In the genomic region with DNA sequence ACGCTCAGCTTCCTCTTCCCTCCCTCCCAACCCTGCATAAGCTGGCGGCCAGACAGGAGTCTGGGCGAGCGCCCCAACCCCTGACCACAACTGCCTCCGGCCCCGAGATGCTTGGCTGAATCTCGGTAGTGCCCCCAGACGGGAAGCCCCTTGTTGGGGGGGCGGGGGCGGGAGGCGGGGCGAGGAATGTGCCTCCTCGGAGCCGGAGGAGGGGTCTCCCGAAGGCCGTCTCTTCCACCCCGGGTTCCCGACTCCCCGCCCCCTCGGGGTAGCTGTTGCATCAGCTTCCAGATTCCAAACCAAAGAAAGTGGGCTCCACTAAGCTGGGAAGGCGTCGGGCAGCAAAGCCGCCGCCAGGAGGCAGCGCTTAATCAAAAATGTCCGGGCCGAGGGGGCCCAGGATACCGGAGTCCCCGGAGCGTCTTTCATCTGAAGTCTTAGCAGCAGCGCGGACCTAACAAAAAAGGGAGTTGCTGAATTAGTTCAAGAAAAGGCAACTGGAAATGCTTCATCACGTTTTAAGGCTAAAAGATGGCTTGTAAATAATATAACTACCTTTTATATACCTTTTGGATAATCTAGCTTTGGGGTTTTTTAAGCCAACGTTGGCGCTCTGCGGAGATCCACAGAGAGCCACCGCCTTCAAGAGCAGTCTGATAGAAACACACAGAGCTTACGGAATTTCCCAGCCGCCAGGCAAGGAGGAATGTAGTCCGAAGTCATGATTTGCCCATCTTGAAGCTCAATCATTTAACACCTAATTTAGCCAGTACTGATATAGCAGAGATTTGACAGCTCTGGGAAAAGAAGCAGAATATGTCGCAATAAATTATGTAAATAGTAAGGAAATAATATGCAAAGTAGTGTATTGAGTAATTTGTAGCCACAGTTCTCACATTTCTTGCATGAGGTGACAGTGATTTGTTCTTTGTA, we compare ENCODE assay signal across 8 cellular contexts. TPM values are rescaled to one million over a fixed set of nuclear protein-coding genes. Genes with fewer than 3 reads are reported as not detected.
DNase-seq lines count a peak whose midpoint lies in the region; ATAC-seq, FAIRE-seq and TF ChIP-seq lines count a peak whose summit lies in the region.

No MANE protein-coding gene starts in this region.

- peak; percentile 94 to 97 for TF ChIP-seq RAD21 in H1 (IDR thresholded peaks at IDR 0.05 in 1 of 2, conservative IDR thresholded peaks at IDR 0.05 in 1 of 2; ENCODE audit: low read depth in 2 of 2, low read length in 2 of 2)

- peak overlapping the region; percentile 96 for H2BK5ac ChIP-seq in H1 (ENCODE audit: low read depth, low read length)

- peak overlapping the region; percentile 99 for H4K91ac ChIP-seq in H1 (replicated peaks; ENCODE audit: insufficient read length, low read length)

- peak overlapping the region; percentile 89 to 90 for H3K4me2 ChIP-seq in H1 (ENCODE audit: insufficient read depth in 1 of 2, low read depth in 2 of 2, low read length in 2 of 2)

- no peak overlapping the region for H3K27ac Mint-ChIP-seq in activated CD8-positive, alpha-beta T cell treated with anti-CD3 and anti-CD28 coated beads, Interleukin-2, amount 10 ng/mL, durations not matched to agents 7 days and 5 days
- peak overlapping the region; percentile 79 for H3K27ac Mint-ChIP-seq in mesothelial cell of epicardium

- peak overlapping the region; percentile 89 for H3K56ac ChIP-seq in H1 (replicated peaks; ENCODE audit: insufficient read length, low read depth, low read length)

- peak overlapping the region; percentile 26; the same call in 1 of the 2 replicates for H2AFZ ChIP-seq in H1 (ENCODE audit: low read length)

- H3K4ac ChIP-seq in H1 (replicated peaks; ENCODE audit: insufficient read length, low read depth, low read length): peak overlapping the region; percentile 96

- peak in 1 of 2 experiments; percentile 53; a peak in 2 of 3 replicates for TF ChIP-seq POLR2A in H1 (IDR thresholded peaks at IDR 0.05; ENCODE audit: control extremely low read depth in 1 of 2, low read depth in 2 of 2, low read length in 2 of 2)

- TF ChIP-seq EP300 in H1 (IDR thresholded peaks at IDR 0.05; ENCODE audit: borderline replicate concordance in 1 of 2, low read depth in 2 of 2, low read length in 2 of 2): peak in 1 of 2 experiments; percentile 87; a peak in 1 of 3 replicates

- peaks cover 32% of the 10 kb centered on the region for H3K4me1 Mint-ChIP-seq in activated CD8-positive, alpha-beta T cell treated with anti-CD3 and anti-CD28 coated beads, Interleukin-2, amount 10 ng/mL, durations not matched to agents 7 days and 5 days (ENCODE audit: low read depth)
- peaks cover 41% of the 10 kb centered on the region for H3K4me1 Mint-ChIP-seq in mesothelial cell of epicardium

- H4K8ac ChIP-seq in H1 (ENCODE audit: extremely low read depth, insufficient read depth, low read length): peak overlapping the region; percentile 99

- H3K4me3 Mint-ChIP-seq in activated CD8-positive, alpha-beta T cell treated with anti-CD3 and anti-CD28 coated beads, Interleukin-2, amount 10 ng/mL, durations not matched to agents 7 days and 5 days: peak overlapping the region; percentile 39
- H3K4me3 Mint-ChIP-seq in mesothelial cell of epicardium: peak overlapping the region; percentile 58

- peak overlapping the region; percentile 95 for H3K27ac ChIP-seq in H1 (ENCODE audit: low read depth, low read length)

- H3K27me3 Mint-ChIP-seq in activated CD8-positive, alpha-beta T cell treated with anti-CD3 and anti-CD28 coated beads, Interleukin-2, amount 10 ng/mL, durations not matched to agents 7 days and 5 days (ENCODE audit: low read depth): peaks cover 24% of the 10 kb centered on the region
- no peaks in the 10 kb centered on the region for H3K27me3 Mint-ChIP-seq in mesothelial cell of epicardium (ENCODE audit: low read depth)

- peak overlapping the region; percentile 64 for H4K5ac ChIP-seq in H1 (ENCODE audit: insufficient read length, low read depth, low read length)

- no peak overlapping the region for H2BK15ac ChIP-seq in H1 (ENCODE audit: low read length)

- H3K79me2 ChIP-seq in H1 (ENCODE audit: control insufficient read depth in 1 of 2, insufficient read depth in 2 of 2, low read length in 2 of 2): no peaks in the 10 kb centered on the region

- WGBS in H1 (ENCODE audit: extremely low coverage in 1 of 2, insufficient coverage in 1 of 2, insufficient read length in 1 of 2, insufficient replicate concordance in 2 of 2, low coverage in 1 of 2, low lambda C conversion rate in 2 of 2, missing lambda C conversion rate in 1 of 2), 2 experiments: 5% methylated on average over 34 of the region's 41 CpGs; no CpG with 5 or more reads in 1 of the 2 experiments

- TF ChIP-seq CTCF in H1 (IDR thresholded peaks at IDR 0.05; ENCODE audit: control extremely low read depth in 1 of 3, insufficient read depth in 1 of 3, low read depth in 1 of 3, low read length in 3 of 3) (peak; percentile 76 to 97 (median 79)), mesothelial cell of epicardium (IDR thresholded peaks at IDR 0.05; ENCODE audit: unreplicated experiment) (peak; percentile 78)

- H3K79me1 ChIP-seq in H1 (ENCODE audit: low read depth, low read length): no peaks in the 10 kb centered on the region

- H4K20me1 ChIP-seq in H1 (replicated peaks in 1 of 2; ENCODE audit: control insufficient read depth in 1 of 2, insufficient read depth in 2 of 2, low read length in 2 of 2): no peaks in the 10 kb centered on the region

- no peak for FAIRE-seq in H1 (lab: Jason Lieb, UNC)

- H3K9ac ChIP-seq in H1 (replicated peaks in 1 of 4; ENCODE audit: extremely low read depth in 1 of 4, low read depth in 3 of 4, low read length in 3 of 4): peak overlapping the region; percentile 63 to 93 (median 88)

- DNase-seq in DMS114 treated with DMSO at 0.1 percent for 48 hours (lab: John Stamatoyannopoulos, UW; ENCODE audit: unreplicated experiment) (peak; percentile 51), NCI-H1092 (lab: John Stamatoyannopoulos, UW) (peak; percentile 23), H1 (ENCODE audit: low read depth in 1 of 2, low spot score in 2 of 2) (peak; percentile 92 to 95), mesothelial cell of epicardium (ENCODE audit: low spot score in 2 of 2, unreplicated experiment in 2 of 2) (peak; percentile 66 to 85), NCI-H128 (lab: John Stamatoyannopoulos, UW; ENCODE audit: unreplicated experiment) (no peak)
- peak; percentile 79 for DNase-seq in activated CD8-positive, alpha-beta T cell treated with anti-CD3 and anti-CD28 coated beads, Interleukin-2, amount 10 ng/mL, durations not matched to agents 7 days and 5 days
- DNase-seq in stimulated activated CD8-positive, alpha-beta memory T cell treated with anti-CD3 and anti-CD28 coated beads, Interleukin-15, amount 100 ng/mL, for 48 hours (ENCODE audit: low read depth in 2 of 2): peak; percentile 36 to 57

- peaks cover 12% of the 10 kb centered on the region for H3K23me2 ChIP-seq in H1 (ENCODE audit: low read depth, low read length)

- H3K4me3 ChIP-seq in H1 (ENCODE audit: extremely low read depth in 1 of 4, insufficient read depth in 2 of 4, low read depth in 3 of 4, low read length in 4 of 4): peak overlapping the region; percentile 57 to 94 (median 76)

- H3K23ac ChIP-seq in H1 (ENCODE audit: insufficient read length): no peak overlapping the region

- peak overlapping the region; percentile 68 for H2BK120ac ChIP-seq in H1 (replicated peaks; ENCODE audit: low read depth, low read length)

- peaks cover 16 to 26% (median 20%) of the 10 kb centered on the region in 4 experiments for H3K4me1 ChIP-seq in H1 (replicated peaks in 1 of 4; ENCODE audit: control insufficient read depth in 3 of 4, insufficient read depth in 4 of 4, low read length in 3 of 4)

- peak overlapping the region; percentile 98 for H3K18ac ChIP-seq in H1 (ENCODE audit: extremely low read depth, low read length)

- H2BK12ac ChIP-seq in H1 (ENCODE audit: low read depth, low read length): peak overlapping the region; percentile 97; the same call in 1 of the 2 replicates

- no peaks in the 10 kb centered on the region for H3K9me3 Mint-ChIP-seq in activated CD8-positive, alpha-beta T cell treated with anti-CD3 and anti-CD28 coated beads, Interleukin-2, amount 10 ng/mL, durations not matched to agents 7 days and 5 days (ENCODE audit: insufficient read depth)
- H3K9me3 Mint-ChIP-seq in mesothelial cell of epicardium: no peaks in the 10 kb centered on the region

- CTCF ChIA-PET in activated CD8-positive, alpha-beta T cell treated with anti-CD3 and anti-CD28 coated beads, Interleukin-2, amount 10 ng/mL, durations not matched to agents 7 days and 5 days (lab: Charles Lee): interaction anchor here (0.7 to 23.8 kb wide), 42 partner anchors 9 to 1088 kb away, joined by 3 to 590 read pairs (median 6); partner anchors contain the start of genes CDH24, DAD1, HAUS4 and LRP10
- CTCF ChIA-PET in H1 (lab: Charles Lee; ENCODE audit: partially characterized antibody): interaction anchor here (0.6 to 53.1 kb wide), 28 partner anchors 10 to 708 kb away, joined by 3 to 1562 read pairs (median 4); partner anchors contain the start of genes HAUS4, LRP10, MMP14 and OXA1L

- ATAC-seq in GM21619 (IDR thresholded peaks at IDR 0.05; ENCODE audit: unreplicated experiment): peak; percentile 43
- peak; percentile 89 for ATAC-seq in activated CD8-positive, alpha-beta T cell treated with anti-CD3 and anti-CD28 coated beads, Interleukin-2, amount 10 ng/mL, durations not matched to agents 7 days and 5 days

- POLR2A ChIA-PET in activated CD8-positive, alpha-beta T cell treated with anti-CD3 and anti-CD28 coated beads, Interleukin-2, amount 10 ng/mL, durations not matched to agents 7 days and 5 days (lab: Charles Lee): interaction anchor here (0.9 to 1.3 kb wide), 2 partner anchors 30 to 48 kb away, joined by 3 to 8 read pairs; no protein-coding TSS in a partner anchor
- POLR2A ChIA-PET in H1 (lab: Charles Lee; ENCODE audit: partially characterized antibody): interaction anchor here (0.6 to 7.1 kb wide), 35 partner anchors 9 to 274 kb away, joined by 3 to 136 read pairs (median 5); partner anchors contain the start of genes AJUBA, LRP10, MMP14 and OXA1L

- H3K36me3 Mint-ChIP-seq in activated CD8-positive, alpha-beta T cell treated with anti-CD3 and anti-CD28 coated beads, Interleukin-2, amount 10 ng/mL, durations not matched to agents 7 days and 5 days (ENCODE audit: low read depth): no peaks in the 10 kb centered on the region
- no peaks in the 10 kb centered on the region for H3K36me3 Mint-ChIP-seq in mesothelial cell of epicardium

- H2BK20ac ChIP-seq in H1 (ENCODE audit: low read length): peak overlapping the region; percentile 86; the same call in 1 of the 2 replicates

- H3K14ac ChIP-seq in H1 (ENCODE audit: insufficient read length): peak overlapping the region; percentile 57

- H2AK5ac ChIP-seq in H1 (ENCODE audit: low read depth, low read length): 0 out of 2 replicates have a peak overlapping the region, but pooled peaks have one; percentile 30

- no peaks in the 10 kb centered on the region for H3K36me3 ChIP-seq in H1 (ENCODE audit: control insufficient read depth in 2 of 4, insufficient read depth in 4 of 4, low read length in 3 of 4)

- H3K9me3 ChIP-seq in H1 (ENCODE audit: insufficient read depth in 2 of 2, low read depth in 1 of 2, low read length in 1 of 2): no peaks in the 10 kb centered on the region

- H3K27me3 ChIP-seq in H1 (replicated peaks in 1 of 4; ENCODE audit: control insufficient read depth in 3 of 4, extremely low read depth in 1 of 4, insufficient read depth in 3 of 4, low read length in 3 of 4): no peaks in the 10 kb centered on the region

RNA-seq across cellular contexts. Expression of gene MRPL52, which starts 6.8 kb away (rescaled TPM):
- total RNA-seq in activated CD8-positive, alpha-beta T cell treated with anti-CD3 and anti-CD28 coated beads, Interleukin-2, amount 10 ng/mL, durations not matched to agents 7 days and 5 days: 10 to 100 TPM; 93.9 to 97.3 TPM
- total RNA-seq in H1 (2021; fragmentation: NEBNext Ultra II Directional; extraction: Animal tissue kit (Norgen Biotek cat#: 25700)): 172 and 176 TPM in 2 replicates
- 70.5 and 109 TPM in 2 replicates for polyA plus RNA-seq in H1 (2011; rRNA removed)
- polyA plus RNA-seq in H1 (2011; cell fraction: cytosol; rRNA removed): 108 TPM
- polyA plus RNA-seq in H1 (2011; cell fraction: nucleus; rRNA removed): 74.0 TPM
- polyA plus RNA-seq in H1 (2012, experiment 1 of 2): 186 to 208 TPM (median 197 TPM) in 4 replicates
- polyA plus RNA-seq in H1 (2012, experiment 2 of 2): 516 TPM
- 328 TPM for polyA plus RNA-seq in H1 (2013, experiment 1 of 2)
- 334 TPM for polyA plus RNA-seq in H1 (2013, experiment 2 of 2)
- 9.8 and 12.4 TPM in 2 replicates for polyA minus RNA-seq in H1 (2011; rRNA and poly(A)+ RNA removed)
- 41.0 TPM for polyA minus RNA-seq in H1 (2011; cell fraction: cytosol; rRNA and poly(A)+ RNA removed)
- polyA minus RNA-seq in H1 (2011; cell fraction: nucleus; rRNA and poly(A)+ RNA removed): 34.9 TPM
- total RNA-seq in mesothelial cell of epicardium: 67.4 to 77.0 TPM (median 74.4 TPM) in 3 replicates

RNA-seq across cellular contexts. Expression of gene SLC7A7, which starts 7.7 kb away (rescaled TPM):
- total RNA-seq in activated CD8-positive, alpha-beta T cell treated with anti-CD3 and anti-CD28 coated beads, Interleukin-2, amount 10 ng/mL, durations not matched to agents 7 days and 5 days: under 1 TPM in 1 of 2 experiments, not detected in 1; 0.23 TPM
- 5.8 and 6.3 TPM in 2 replicates for total RNA-seq in H1 (2021; fragmentation: NEBNext Ultra II Directional; extraction: Animal tissue kit (Norgen Biotek cat#: 25700))
- 14.9 and 15.0 TPM in 2 replicates for polyA plus RNA-seq in H1 (2011; rRNA removed)
- 10.3 TPM for polyA plus RNA-seq in H1 (2011; cell fraction: cytosol; rRNA removed)
- polyA plus RNA-seq in H1 (2011; cell fraction: nucleus; rRNA removed): 8.1 TPM
- 5.0 to 6.8 TPM (median 5.6 TPM) in 4 replicates for polyA plus RNA-seq in H1 (2012, experiment 1 of 2)
- polyA plus RNA-seq in H1 (2012, experiment 2 of 2): 4.1 TPM
- 7.1 TPM for polyA plus RNA-seq in H1 (2013, experiment 1 of 2)
- polyA plus RNA-seq in H1 (2013, experiment 2 of 2): 7.1 TPM
- polyA minus RNA-seq in H1 (2011; rRNA and poly(A)+ RNA removed): 11.7 and 13.5 TPM in 2 replicates
- 3.2 TPM for polyA minus RNA-seq in H1 (2011; cell fraction: cytosol; rRNA and poly(A)+ RNA removed)
- polyA minus RNA-seq in H1 (2011; cell fraction: nucleus; rRNA and poly(A)+ RNA removed): 5.0 TPM
- 8.3 to 9.8 TPM (median 8.9 TPM) in 3 replicates for total RNA-seq in mesothelial cell of epicardium

RNA-seq across cellular contexts. Expression of gene MMP14, which starts 13.5 kb away (rescaled TPM):
- 1 to 10 TPM; 1.8 to 2.4 TPM for total RNA-seq in activated CD8-positive, alpha-beta T cell treated with anti-CD3 and anti-CD28 coated beads, Interleukin-2, amount 10 ng/mL, durations not matched to agents 7 days and 5 days
- total RNA-seq in H1 (2021; fragmentation: NEBNext Ultra II Directional; extraction: Animal tissue kit (Norgen Biotek cat#: 25700)): 83.1 and 86.8 TPM in 2 replicates
- 58.2 and 81.6 TPM in 2 replicates for polyA plus RNA-seq in H1 (2011; rRNA removed)
- 61.6 TPM for polyA plus RNA-seq in H1 (2011; cell fraction: cytosol; rRNA removed)
- 147 TPM for polyA plus RNA-seq in H1 (2011; cell fraction: nucleus; rRNA removed)
- 54.3 to 67.5 TPM (median 63.3 TPM) in 4 replicates for polyA plus RNA-seq in H1 (2012, experiment 1 of 2)
- 60.0 TPM for polyA plus RNA-seq in H1 (2012, experiment 2 of 2)
- polyA plus RNA-seq in H1 (2013, experiment 1 of 2): 277 TPM
- polyA plus RNA-seq in H1 (2013, experiment 2 of 2): 290 TPM
- polyA minus RNA-seq in H1 (2011; rRNA and poly(A)+ RNA removed): 46.1 and 61.0 TPM in 2 replicates
- polyA minus RNA-seq in H1 (2011; cell fraction: cytosol; rRNA and poly(A)+ RNA removed): 28.2 TPM
- polyA minus RNA-seq in H1 (2011; cell fraction: nucleus; rRNA and poly(A)+ RNA removed): 24.5 TPM
- total RNA-seq in mesothelial cell of epicardium: 302 to 306 TPM (median 304 TPM) in 3 replicates

RNA-seq across cellular contexts. Expression of gene LRP10, which starts 48.7 kb away (rescaled TPM):
- total RNA-seq in activated CD8-positive, alpha-beta T cell treated with anti-CD3 and anti-CD28 coated beads, Interleukin-2, amount 10 ng/mL, durations not matched to agents 7 days and 5 days: 10 to 100 TPM; 37.1 to 40.7 TPM
- total RNA-seq in H1 (2021; fragmentation: NEBNext Ultra II Directional; extraction: Animal tissue kit (Norgen Biotek cat#: 25700)): 15.6 and 15.7 TPM in 2 replicates
- polyA plus RNA-seq in H1 (2011; rRNA removed): 12.4 and 22.8 TPM in 2 replicates
- polyA plus RNA-seq in H1 (2011; cell fraction: cytosol; rRNA removed): 10.6 TPM
- polyA plus RNA-seq in H1 (2011; cell fraction: nucleus; rRNA removed): 21.0 TPM
- 10.6 to 17.3 TPM (median 14.7 TPM) in 4 replicates for polyA plus RNA-seq in H1 (2012, experiment 1 of 2)
- polyA plus RNA-seq in H1 (2012, experiment 2 of 2): 13.0 TPM
- polyA plus RNA-seq in H1 (2013, experiment 1 of 2): 15.4 TPM
- 15.6 TPM for polyA plus RNA-seq in H1 (2013, experiment 2 of 2)
- polyA minus RNA-seq in H1 (2011; rRNA and poly(A)+ RNA removed): 21.1 and 22.8 TPM in 2 replicates
- 13.1 TPM for polyA minus RNA-seq in H1 (2011; cell fraction: cytosol; rRNA and poly(A)+ RNA removed)
- polyA minus RNA-seq in H1 (2011; cell fraction: nucleus; rRNA and poly(A)+ RNA removed): 11.9 TPM
- 38.6 to 40.4 TPM (median 39.8 TPM) in 3 replicates for total RNA-seq in mesothelial cell of epicardium

RNA-seq across cellular contexts. Expression of gene OXA1L, which starts 56.4 kb away (rescaled TPM):
- total RNA-seq in activated CD8-positive, alpha-beta T cell treated with anti-CD3 and anti-CD28 coated beads, Interleukin-2, amount 10 ng/mL, durations not matched to agents 7 days and 5 days: 100 to 1,000 TPM; 104 to 107 TPM
- total RNA-seq in H1 (2021; fragmentation: NEBNext Ultra II Directional; extraction: Animal tissue kit (Norgen Biotek cat#: 25700)): 125 and 129 TPM in 2 replicates
- 163 and 199 TPM in 2 replicates for polyA plus RNA-seq in H1 (2011; rRNA removed)
- polyA plus RNA-seq in H1 (2011; cell fraction: cytosol; rRNA removed): 161 TPM
- polyA plus RNA-seq in H1 (2011; cell fraction: nucleus; rRNA removed): 338 TPM
- 139 to 155 TPM (median 146 TPM) in 4 replicates for polyA plus RNA-seq in H1 (2012, experiment 1 of 2)
- polyA plus RNA-seq in H1 (2012, experiment 2 of 2): 85.9 TPM
- polyA plus RNA-seq in H1 (2013, experiment 1 of 2): 149 TPM
- 147 TPM for polyA plus RNA-seq in H1 (2013, experiment 2 of 2)
- polyA minus RNA-seq in H1 (2011; rRNA and poly(A)+ RNA removed): 144 and 170 TPM in 2 replicates
- polyA minus RNA-seq in H1 (2011; cell fraction: cytosol; rRNA and poly(A)+ RNA removed): 97.9 TPM
- 107 TPM for polyA minus RNA-seq in H1 (2011; cell fraction: nucleus; rRNA and poly(A)+ RNA removed)
- total RNA-seq in mesothelial cell of epicardium: 115 to 118 TPM (median 117 TPM) in 3 replicates

Comparison
In these comparisons a context has a peak if more than half of its experiments do, and no peak if none do; other contexts are left out.
1. RNA of gene MMP14, which starts 13.5 kb away (total RNA-seq): 302 to 306 TPM in mesothelial cell of epicardium and 83.1 to 86.8 TPM in H1; 1.8 to 2.4 TPM in activated CD8-positive, alpha-beta T cell treated with anti-CD3 and anti-CD28 coated beads, Interleukin-2, amount 10 ng/mL, durations not matched to agents 7 days and 5 days; every median in the first group is over 10 times any median in the second.